In the genomic region with DNA sequence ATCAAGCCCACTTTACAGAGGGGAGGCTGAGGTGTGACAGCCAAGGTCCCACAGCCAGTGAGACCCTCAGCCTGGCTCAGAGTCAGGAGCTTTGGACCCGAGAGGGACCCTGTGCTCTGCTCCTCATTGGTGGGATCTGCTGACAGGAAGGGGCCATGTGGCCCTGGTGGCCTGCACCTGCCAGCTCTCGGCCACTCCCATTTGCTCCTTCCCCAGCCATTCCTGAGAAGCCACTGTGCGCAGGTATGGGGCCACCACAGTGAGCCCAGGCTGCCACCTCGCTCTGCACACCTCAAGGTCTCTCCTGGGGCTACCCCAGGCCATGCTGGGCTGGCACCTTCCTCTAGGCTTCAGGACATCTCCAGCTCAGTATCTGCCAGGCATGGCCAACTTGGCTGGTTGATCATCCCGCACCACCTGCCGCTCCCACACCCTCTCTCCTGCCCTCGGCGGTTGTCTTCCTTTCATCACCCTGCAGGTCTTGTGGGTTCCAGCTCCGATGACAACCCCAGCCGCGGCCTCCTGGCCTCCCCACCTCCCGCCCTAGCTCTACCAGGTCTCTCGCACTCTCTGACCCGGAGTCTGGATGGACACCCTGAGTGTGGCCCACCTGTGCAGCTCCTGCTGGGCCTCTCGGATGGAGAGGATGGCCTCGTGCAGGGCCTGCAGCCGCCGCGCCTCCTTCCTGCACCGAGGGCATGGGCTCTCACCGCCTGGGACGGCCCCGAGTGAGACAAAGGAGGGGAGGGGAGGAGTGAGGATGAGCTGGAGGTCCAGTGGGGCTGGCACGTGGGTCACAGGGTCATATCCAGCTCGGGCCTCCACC, we compare ENCODE assay signal across 22 cellular contexts. TPM values are rescaled to one million over a fixed set of nuclear protein-coding genes. Genes with fewer than 3 reads are reported as not detected.
DNase-seq lines count a peak whose midpoint lies in the region; ATAC-seq and TF ChIP-seq lines count a peak whose summit lies in the region.
"Had no signal": no experiment of that assay in that cellular context is flagged by ENCODE, and none has a peak within 500 bp of the region (broad histone marks: within the 10 kb centered on the region; RNA-seq: fewer than 3 reads in every experiment).

No MANE protein-coding gene starts in this region.

- H3K4me1 ChIP-seq in RWPE2 (ENCODE audit: insufficient read depth, poor library complexity, severe bottlenecking): peaks cover 6% of the 10 kb centered on the region
- H3K4me1 ChIP-seq in upper lobe of right lung: no peaks in the 10 kb centered on the region
- H3K4me1 ChIP-seq: BE2C, Caco-2, HAP-1 had no signal

- no peaks in the 10 kb centered on the region for H3K27me3 Mint-ChIP-seq in natural killer cell treated with Interleukin-12 subunit alpha and Interleukin-12 subunit beta and Interleukin-15 and Interleukin-18, amount 100 ng/mL, for 72 hours
- no peaks in the 10 kb centered on the region for H3K27me3 Mint-ChIP-seq in natural killer cell (ENCODE audit: low read depth in 2 of 2)

- H3K9me3 ChIP-seq in RWPE2 (ENCODE audit: severe bottlenecking): no peaks in the 10 kb centered on the region
- no peaks in the 10 kb centered on the region for H3K9me3 ChIP-seq in upper lobe of right lung
- H3K9me3 ChIP-seq: BE2C, Caco-2, HAP-1, MG63 had no signal

- peaks cover 0 to 9% of the 10 kb centered on the region in 2 donors for H3K4me1 Mint-ChIP-seq in natural killer cell treated with Interleukin-12 subunit alpha and Interleukin-12 subunit beta and Interleukin-15 and Interleukin-18, amount 100 ng/mL, for 72 hours (ENCODE audit: low read depth in 2 of 2)
- H3K4me1 Mint-ChIP-seq in natural killer cell: peaks cover 0 to 26% of the 10 kb centered on the region in 2 donors
- H3K4me1 Mint-ChIP-seq: CD4-positive, CD25-positive, alpha-beta regulatory T cell had no signal

- intact Hi-C loops in natural killer cell (cut with micrococcal nuclease): loop anchor here (2.0 kb wide), 2 partner anchors 53 to 115 kb away; no protein-coding TSS in a partner anchor
- intact Hi-C loops in upper lobe of right lung (cut with DNase I): loop anchor here (10.0 kb wide), 1 partner anchor 45 kb away; no protein-coding TSS in a partner anchor

- H3K4me3 Mint-ChIP-seq in natural killer cell treated with Interleukin-12 subunit alpha and Interleukin-12 subunit beta and Interleukin-15 and Interleukin-18, amount 100 ng/mL, for 72 hours: no peak overlapping the region
- no peak overlapping the region for H3K4me3 Mint-ChIP-seq in natural killer cell
- H3K4me3 Mint-ChIP-seq: CD4-positive, CD25-positive, alpha-beta regulatory T cell; IgD-negative memory B cell had no signal

- no peaks in the 10 kb centered on the region for H3K36me3 Mint-ChIP-seq in natural killer cell treated with Interleukin-12 subunit alpha and Interleukin-12 subunit beta and Interleukin-15 and Interleukin-18, amount 100 ng/mL, for 72 hours
- H3K36me3 Mint-ChIP-seq in natural killer cell: no peaks in the 10 kb centered on the region
- H3K36me3 Mint-ChIP-seq: CD4-positive, CD25-positive, alpha-beta regulatory T cell; IgD-negative memory B cell had no signal

- H3K36me3 ChIP-seq in RWPE2 (ENCODE audit: low read depth): no peaks in the 10 kb centered on the region
- H3K36me3 ChIP-seq in upper lobe of right lung: peaks cover 12% of the 10 kb centered on the region
- H3K36me3 ChIP-seq: BE2C, HAP-1, MG63 had no signal

- H3K27ac Mint-ChIP-seq in natural killer cell treated with Interleukin-12 subunit alpha and Interleukin-12 subunit beta and Interleukin-15 and Interleukin-18, amount 100 ng/mL, for 72 hours: no peak overlapping the region
- H3K27ac Mint-ChIP-seq in natural killer cell: peak overlapping the region in 1 of 2 donors; percentile 72
- H3K27ac Mint-ChIP-seq: IgD-negative memory B cell had no signal

- no peak for TF ChIP-seq CTCF in natural killer cell (IDR thresholded peaks at IDR 0.05)
- no peak for TF ChIP-seq CTCF in RWPE2 (IDR thresholded peaks at IDR 0.05; ENCODE audit: poor library complexity, severe bottlenecking)
- TF ChIP-seq CTCF in upper lobe of right lung (IDR thresholded peaks at IDR 0.05): no peak

- no peak for ATAC-seq in natural killer cell treated with Interleukin-12 subunit alpha and Interleukin-12 subunit beta and Interleukin-15 and Interleukin-18, amount 100 ng/mL, for 72 hours
- no peak for ATAC-seq in natural killer cell
- no peak for ATAC-seq in RWPE2 (ENCODE audit: low read depth)
- ATAC-seq in upper lobe of right lung: no peak
- ATAC-seq: GM12878 had no signal

- no peaks in the 10 kb centered on the region for H3K9me3 Mint-ChIP-seq in natural killer cell treated with Interleukin-12 subunit alpha and Interleukin-12 subunit beta and Interleukin-15 and Interleukin-18, amount 100 ng/mL, for 72 hours
- H3K9me3 Mint-ChIP-seq in natural killer cell: no peaks in the 10 kb centered on the region
- H3K9me3 Mint-ChIP-seq: CD4-positive, CD25-positive, alpha-beta regulatory T cell; IgD-negative memory B cell had no signal

- H3K27ac ChIP-seq in RWPE2 (ENCODE audit: poor library complexity, severe bottlenecking) (no peak overlapping the region), upper lobe of right lung (no peak overlapping the region)

- H3K27me3 ChIP-seq in RWPE2 (ENCODE audit: insufficient read depth, poor library complexity, severe bottlenecking) (no peaks in the 10 kb centered on the region), upper lobe of right lung (no peaks in the 10 kb centered on the region)
- H3K27me3 ChIP-seq: BE2C, MG63 had no signal

- no peak overlapping the region for H3K4me3 ChIP-seq in RWPE2 (ENCODE audit: severe bottlenecking)
- no peak overlapping the region for H3K4me3 ChIP-seq in upper lobe of right lung
- H3K4me3 ChIP-seq: GM12878, HAP-1, MG63 had no signal

- peak; percentile 37 for DNase-seq in natural killer cell treated with Interleukin-12 subunit alpha and Interleukin-12 subunit beta and Interleukin-15 and Interleukin-18, amount 100 ng/mL, for 72 hours (ENCODE audit: low spot score)
- DNase-seq in natural killer cell: no peak
- peak; percentile 60 for DNase-seq in RWPE2 (ENCODE audit: low spot score)
- peak; percentile 83 for DNase-seq in mesenteric fat pad (ENCODE audit: low spot score)
- DNase-seq in upper lobe of right lung: peak; percentile 55
- DNase-seq in NOMO-1 treated with dmso at 0.1 percent for 144 hours (lab: John Stamatoyannopoulos, UW; ENCODE audit: unreplicated experiment): no peak
- no peak for DNase-seq in HPDE6-E6E7 (ENCODE audit: extremely low spot score)
- DNase-seq in DMS153 (lab: John Stamatoyannopoulos, UW): no peak
- DNase-seq: BE2C; CD4-positive, CD25-positive, alpha-beta regulatory T cell; GDM1; Kasumi-1; MG63; NCI-H1092; NCI-H2081 treated with DMSO at 0.1 percent for 48 hours; NCI-H446 treated with DMSO at 0.1 percent for 48 hours; NCI-H69; OCI-M1 had no signal

RNA-seq across cellular contexts. Expression of a gene that starts 32.2 kb away (rescaled TPM):
- 100 to 1,000 TPM in 1 of 2 donors, 10 to 100 TPM in 1; 88.8 to 128 TPM for total RNA-seq in natural killer cell treated with Interleukin-12 subunit alpha and Interleukin-12 subunit beta and Interleukin-15 and Interleukin-18, amount 100 ng/mL, for 72 hours
- total RNA-seq in natural killer cell (10 to 100 TPM; 47.9 to 51.3 (median 50.3) TPM), mesenteric fat pad (69.4 TPM), upper lobe of right lung (34.6 TPM)

Comparison
In these comparisons a context has a peak if more than half of its experiments do, and no peak if none do; other contexts are left out.
1. DNase-seq: peak in natural killer cell treated with Interleukin-12 subunit alpha and Interleukin-12 subunit beta and Interleukin-15 and Interleukin-18, amount 100 ng/mL, for 72 hours (single experiment), RWPE2 (single experiment), mesenteric fat pad (single experiment) and upper lobe of right lung (single experiment); none in natural killer cell (single experiment), NOMO-1 treated with dmso at 0.1 percent for 144 hours (single experiment), HPDE6-E6E7 (single experiment) and DMS153 (single experiment).